In the genomic region with DNA sequence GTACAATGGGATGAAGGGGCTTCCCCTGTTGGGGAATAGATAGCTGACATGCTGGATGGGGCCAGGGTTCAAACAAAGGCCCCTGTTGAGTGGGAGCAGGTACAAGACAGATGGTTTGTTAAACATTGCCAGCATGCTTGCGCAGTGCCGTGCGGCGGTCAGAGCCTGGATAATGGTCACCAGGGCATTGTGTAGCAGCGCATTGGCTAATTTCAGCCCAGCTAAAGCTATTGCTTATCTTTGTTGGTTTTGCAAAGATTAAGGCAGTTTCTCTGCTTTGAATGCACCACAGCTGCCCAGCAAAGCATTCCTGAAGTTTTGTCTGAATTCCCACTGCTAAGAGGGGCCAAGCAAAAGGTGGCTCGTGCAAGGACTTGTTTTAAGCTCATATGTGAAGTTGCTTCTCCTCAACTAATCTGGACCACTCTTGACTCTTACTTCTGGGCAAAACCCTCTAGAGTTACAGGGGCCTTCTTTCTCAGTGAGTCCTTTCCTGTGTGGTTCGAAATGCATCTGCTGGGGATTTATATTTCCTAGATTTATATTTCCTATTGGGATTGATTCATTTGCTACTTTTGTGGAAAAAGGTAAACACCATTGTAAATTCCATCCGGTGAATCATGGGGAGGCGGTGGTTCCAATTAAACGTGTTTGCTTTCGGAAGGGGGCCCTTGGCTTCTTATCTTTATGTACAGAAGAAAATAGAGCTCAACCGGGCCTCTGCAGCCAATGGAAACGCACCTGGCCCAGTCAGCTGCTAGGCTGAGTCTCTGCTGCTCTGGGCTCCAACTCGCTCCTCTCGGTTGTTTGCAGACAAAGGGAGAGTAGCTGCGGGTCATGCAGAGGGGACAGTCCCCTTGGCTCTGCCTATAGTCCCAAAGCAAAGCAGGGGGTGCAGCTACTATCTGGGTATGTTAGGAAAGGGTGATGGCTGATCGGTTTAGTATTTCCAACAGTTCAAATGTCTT, we compare ENCODE assay signal across 1 cellular context.
TF ChIP-seq lines count a peak whose summit lies in the region.

No MANE protein-coding gene starts in this region.

TF ChIP-seq in HEK293, 187 proteins besides CTCF, POLR2A, EP300 and RAD21 (continued from another document and continues in another):
- TF ChIP-seq SP2 (tag by site-specific recombination; IDR thresholded peaks at IDR 0.05) (no peak), ZNF324 (tag by site-specific recombination; IDR thresholded peaks at IDR 0.05) (no peak), ZNF561 (tag by site-specific recombination; IDR thresholded peaks at IDR 0.05; ENCODE audit: borderline replicate concordance) (no peak), REST (tag by site-specific recombination; IDR thresholded peaks at IDR 0.05) (no peak), ZNF791 (tag by site-specific recombination; IDR thresholded peaks at IDR 0.05) (no peak), ZBTB6 (tag by site-specific recombination; IDR thresholded peaks at IDR 0.05) (no peak), ZBTB26 (tag by site-specific recombination; optimal IDR thresholded peaks at IDR 0.05) (no peak), ZBTB8A (tag by site-specific recombination; IDR thresholded peaks at IDR 0.05) (no peak), ZNF175 (tag by site-specific recombination; IDR thresholded peaks at IDR 0.05) (no peak), HOXA7 (CRISPR knock-in tag; IDR thresholded peaks at IDR 0.05; ENCODE audit: borderline replicate concordance) (no peak), ZNF112 (tag by site-specific recombination; IDR thresholded peaks at IDR 0.05) (no peak), ZNF510 (tag by site-specific recombination; IDR thresholded peaks at IDR 0.05; ENCODE audit: insufficient replicate concordance) (no peak), EGR2 (tag by site-specific recombination; IDR thresholded peaks at IDR 0.05; ENCODE audit: low read depth) (no peak), ZNF302 (tag by site-specific recombination; IDR thresholded peaks at IDR 0.05; ENCODE audit: low read depth) (no peak), ZNF37A (tag by site-specific recombination; IDR thresholded peaks at IDR 0.05) (no peak), BCL6B (tag by site-specific recombination; IDR thresholded peaks at IDR 0.05) (no peak; the same call in 1 of the 2 replicates), HOXC10 (CRISPR knock-in tag; IDR thresholded peaks at IDR 0.05) (no peak), KLF10 (tag by site-specific recombination; IDR thresholded peaks at IDR 0.05) (no peak), RBAK (tag by site-specific recombination; IDR thresholded peaks at IDR 0.05) (no peak), ZNF549 (tag by site-specific recombination; IDR thresholded peaks at IDR 0.05) (no peak), FEZF1 (tag by site-specific recombination; IDR thresholded peaks at IDR 0.05) (peak; percentile 66; the same call in 1 of the 2 replicates), ZNF585B (tag by site-specific recombination; IDR thresholded peaks at IDR 0.05) (no peak), ZNF404 (tag by site-specific recombination; IDR thresholded peaks at IDR 0.05) (no peak), ZNF133 (tag by site-specific recombination; IDR thresholded peaks at IDR 0.05) (no peak), ZFP41 (tag by site-specific recombination; IDR thresholded peaks at IDR 0.05; ENCODE audit: borderline replicate concordance) (no peak), YY2 (tag by site-specific recombination; IDR thresholded peaks at IDR 0.05) (no peak), PATZ1 (tag by site-specific recombination; IDR thresholded peaks at IDR 0.05) (no peak), KLF1 (tag by site-specific recombination; IDR thresholded peaks at IDR 0.05) (peak; percentile 46; the same call in 1 of the 2 replicates), ZNF202 (tag by site-specific recombination; IDR thresholded peaks at IDR 0.05; ENCODE audit: borderline replicate concordance) (no peak), ZFP3 (tag by site-specific recombination; IDR thresholded peaks at IDR 0.05; ENCODE audit: low read depth) (no peak), ZNF391 (tag by site-specific recombination; IDR thresholded peaks at IDR 0.05; ENCODE audit: borderline replicate concordance, low read depth) (no peak), PRDM6 (tag by site-specific recombination; IDR thresholded peaks at IDR 0.05) (peak; percentile 87), ZSCAN23 (tag by site-specific recombination; IDR thresholded peaks at IDR 0.05) (no peak), ZNF548 (tag by site-specific recombination; IDR thresholded peaks at IDR 0.05) (no peak), ZNF416 (tag by site-specific recombination; IDR thresholded peaks at IDR 0.05) (no peak), ZNF121 (tag by site-specific recombination; IDR thresholded peaks at IDR 0.05) (no peak), ZNF792 (tag by site-specific recombination; IDR thresholded peaks at IDR 0.05) (no peak), ZNF610 (tag by site-specific recombination; IDR thresholded peaks at IDR 0.05; ENCODE audit: borderline replicate concordance) (no peak), SP3 (tag by site-specific recombination; IDR thresholded peaks at IDR 0.05) (no peak), ZNF174 (tag by site-specific recombination; IDR thresholded peaks at IDR 0.05) (no peak), ZNF544 (tag by site-specific recombination; IDR thresholded peaks at IDR 0.05) (no peak), TRIM28 (IDR thresholded peaks at IDR 0.05; ENCODE audit: borderline replicate concordance, low read length) (peak; percentile 38; the same call in 1 of the 2 replicates), ZNF654 (tag by site-specific recombination; IDR thresholded peaks at IDR 0.05; ENCODE audit: low read depth) (no peak), ZNF311 (tag by site-specific recombination; IDR thresholded peaks at IDR 0.05; ENCODE audit: borderline replicate concordance) (no peak), ZNF596 (tag by site-specific recombination; IDR thresholded peaks at IDR 0.05) (no peak), ZNF707 (tag by site-specific recombination; IDR thresholded peaks at IDR 0.05) (no peak)
- TF ChIP-seq, protein P1, sequence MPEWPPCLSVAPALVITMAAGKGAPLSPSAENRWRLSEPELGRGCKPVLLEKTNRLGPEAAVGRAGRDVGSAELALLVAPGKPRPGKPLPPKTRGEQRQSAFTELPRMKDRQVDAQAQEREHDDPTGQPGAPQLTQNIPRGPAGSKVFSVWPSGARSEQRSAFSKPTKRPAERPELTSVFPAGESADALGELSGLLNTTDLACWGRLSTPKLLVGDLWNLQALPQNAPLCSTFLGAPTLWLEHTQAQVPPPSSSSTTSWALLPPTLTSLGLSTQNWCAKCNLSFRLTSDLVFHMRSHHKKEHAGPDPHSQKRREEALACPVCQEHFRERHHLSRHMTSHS (tag by site-specific recombination; IDR thresholded peaks at IDR 0.05) = 0 out of 2 replicates have a peak, but pooled peaks have one; percentile 15
- TF ChIP-seq, protein P2, sequence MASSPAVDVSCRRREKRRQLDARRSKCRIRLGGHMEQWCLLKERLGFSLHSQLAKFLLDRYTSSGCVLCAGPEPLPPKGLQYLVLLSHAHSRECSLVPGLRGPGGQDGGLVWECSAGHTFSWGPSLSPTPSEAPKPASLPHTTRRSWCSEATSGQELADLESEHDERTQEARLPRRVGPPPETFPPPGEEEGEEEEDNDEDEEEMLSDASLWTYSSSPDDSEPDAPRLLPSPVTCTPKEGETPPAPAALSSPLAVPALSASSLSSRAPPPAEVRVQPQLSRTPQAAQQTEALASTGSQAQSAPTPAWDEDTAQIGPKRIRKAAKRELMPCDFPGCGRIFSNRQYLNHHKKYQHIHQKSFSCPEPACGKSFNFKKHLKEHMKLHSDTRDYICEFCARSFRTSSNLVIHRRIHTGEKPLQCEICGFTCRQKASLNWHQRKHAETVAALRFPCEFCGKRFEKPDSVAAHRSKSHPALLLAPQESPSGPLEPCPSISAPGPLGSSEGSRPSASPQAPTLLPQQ (tag by site-specific recombination; IDR thresholded peaks at IDR 0.05) = no peak
- TF ChIP-seq, protein P3, sequence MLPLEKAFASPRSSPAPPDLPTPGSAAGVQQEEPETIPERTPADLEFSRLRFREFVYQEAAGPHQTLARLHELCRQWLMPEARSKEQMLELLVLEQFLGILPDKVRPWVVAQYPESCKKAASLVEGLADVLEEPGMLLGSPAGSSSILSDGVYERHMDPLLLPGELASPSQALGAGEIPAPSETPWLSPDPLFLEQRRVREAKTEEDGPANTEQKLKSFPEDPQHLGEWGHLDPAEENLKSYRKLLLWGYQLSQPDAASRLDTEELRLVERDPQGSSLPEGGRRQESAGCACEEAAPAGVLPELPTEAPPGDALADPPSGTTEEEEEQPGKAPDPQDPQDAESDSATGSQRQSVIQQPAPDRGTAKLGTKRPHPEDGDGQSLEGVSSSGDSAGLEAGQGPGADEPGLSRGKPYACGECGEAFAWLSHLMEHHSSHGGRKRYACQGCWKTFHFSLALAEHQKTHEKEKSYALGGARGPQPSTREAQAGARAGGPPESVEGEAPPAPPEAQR (tag by site-specific recombination; IDR thresholded peaks at IDR 0.05) = no peak
